ENCODE assay signal across 8 cellular contexts in the genomic region with DNA sequence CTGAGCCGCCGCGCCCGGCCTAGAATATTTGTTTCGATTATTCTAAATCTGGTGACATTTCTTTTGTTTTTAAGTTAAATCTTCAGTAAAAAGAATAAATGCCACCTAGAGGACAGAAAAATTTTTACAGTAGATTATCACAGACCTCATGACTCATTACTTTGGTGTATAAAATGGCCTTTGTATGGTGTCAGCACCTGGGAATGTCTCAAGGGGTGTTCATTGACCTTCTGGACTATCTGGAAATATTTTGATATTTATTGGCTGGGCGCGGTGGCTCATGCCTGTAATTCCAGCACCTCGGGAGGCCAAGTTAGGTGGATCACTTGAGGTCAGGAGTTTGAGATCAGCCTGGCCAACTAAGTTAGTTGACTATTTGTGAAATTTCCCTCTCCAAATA.
DNase-seq lines count a peak whose midpoint lies in the region; ATAC-seq, FAIRE-seq and TF ChIP-seq lines count a peak whose summit lies in the region.

No MANE protein-coding gene starts in this region.

- no peaks in the 10 kb centered on the region for H3K79me2 ChIP-seq in DND-41 (ENCODE audit: insufficient read depth, low read length)

- peak; percentile 45 for TF ChIP-seq CTCF in DND-41 (IDR thresholded peaks at IDR 0.05; ENCODE audit: borderline replicate concordance, extremely low read depth, low read length, poor library complexity, severe bottlenecking)

- no peaks in the 10 kb centered on the region for H3K27me3 ChIP-seq in DND-41 (ENCODE audit: insufficient read depth, low read length, poor library complexity)

- peak; percentile 58; the same call in 2 of the 3 replicates for ATAC-seq in DND-41 (ENCODE audit: insufficient read depth, low read depth)
- no peak for ATAC-seq in HG03280 (IDR thresholded peaks at IDR 0.05; ENCODE audit: unreplicated experiment)
- ATAC-seq in effector memory CD8-positive, alpha-beta T cell (replicated peaks): no peak

- H3K4me3 ChIP-seq in DND-41 (ENCODE audit: low read depth in 1 of 2, low read length in 2 of 2): no peak overlapping the region

- peaks cover 0 to 2% of the 10 kb centered on the region in 2 donors for H3K4me1 Mint-ChIP-seq in effector memory CD8-positive, alpha-beta T cell (ENCODE audit: low read depth in 2 of 2)

- H3K9me3 ChIP-seq in DND-41 (ENCODE audit: insufficient read depth, low read length, severe bottlenecking): no peaks in the 10 kb centered on the region

- H4K20me1 ChIP-seq in DND-41 (ENCODE audit: insufficient read depth, low read length): no peaks in the 10 kb centered on the region

- H3K36me3 Mint-ChIP-seq in effector memory CD8-positive, alpha-beta T cell (ENCODE audit: insufficient read depth): peaks cover 45% of the 10 kb centered on the region

- no peaks in the 10 kb centered on the region for H3K9me3 Mint-ChIP-seq in effector memory CD8-positive, alpha-beta T cell

- no peak overlapping the region for H3K4me2 ChIP-seq in DND-41 (ENCODE audit: insufficient read depth, low read length)

- H3K27me3 Mint-ChIP-seq in effector memory CD8-positive, alpha-beta T cell: no peaks in the 10 kb centered on the region

- FAIRE-seq in TTC549 (lab: Jason Lieb, UNC): peak; percentile 38

- no peak overlapping the region for H3K27ac ChIP-seq in DND-41 (ENCODE audit: low read length)

- H3K4me3 Mint-ChIP-seq in effector memory CD8-positive, alpha-beta T cell: no peak overlapping the region

- no peaks in the 10 kb centered on the region for H3K4me1 ChIP-seq in DND-41 (ENCODE audit: insufficient read depth, low read length)

- H2AFZ ChIP-seq in DND-41 (ENCODE audit: low read depth, low read length): no peak overlapping the region

- peak overlapping the region in 1 of 2 donors; percentile 28 for H3K27ac Mint-ChIP-seq in effector memory CD8-positive, alpha-beta T cell

- peaks cover 46% of the 10 kb centered on the region; the same call in 1 of the 2 replicates for H3K36me3 ChIP-seq in DND-41 (ENCODE audit: insufficient read depth, low read length)

- no peak for DNase-seq in DND-41
- peak; percentile 76 for DNase-seq in HS-27A (ENCODE audit: low read depth)
- peak; percentile 87 for DNase-seq in iris pigment epithelial cell (ENCODE audit: low read depth)
- DNase-seq in globus pallidus (ENCODE audit: low spot score): no peak
- no peak for DNase-seq in activated naive CD4-positive, alpha-beta T cell treated with Interleukin-2 at 50 U/mL for 16 hours
- no peak for DNase-seq in effector memory CD8-positive, alpha-beta T cell

- no peak overlapping the region for H3K9ac ChIP-seq in DND-41 (ENCODE audit: low read depth, low read length)

Comparison
In these comparisons a context has a peak if more than half of its experiments do, and no peak if none do; other contexts are left out.
1. DNase-seq: peak in HS-27A (single experiment) and iris pigment epithelial cell (single experiment); none in DND-41 (single experiment), globus pallidus (single experiment), activated naive CD4-positive, alpha-beta T cell treated with Interleukin-2 at 50 U/mL for 16 hours (single experiment) and effector memory CD8-positive, alpha-beta T cell (0 of 3).